In genomic region chr2:229882583-229882982, GRCh38 we compare ENCODE assay signal across 19 cellular contexts.
"Had no signal": no experiment of that assay in that cellular context is flagged by ENCODE, and none has a peak within 500 bp of the region (broad histone marks: within the 10 kb centered on the region; RNA-seq: fewer than 3 reads in every experiment).

No MANE protein-coding gene starts in this region.

- ATAC-seq: activated naive CD4-positive, alpha-beta T cell treated with anti-CD3 and anti-CD28 coated beads, Interleukin-2, amount 50 U/mL, for 72 hours; pancreas; sciatic nerve; stimulated activated naive CD8-positive, alpha-beta T cell treated with anti-CD3 and anti-CD28 coated beads, Interleukin-15, amount 100 ng/mL, for 72 hours had no signal

- H3K27me3 ChIP-seq: colonic mucosa, esophagus squamous epithelium, pancreas, spleen, testis, upper lobe of left lung had no signal

- H3K9me3 ChIP-seq: colonic mucosa, esophagus squamous epithelium, pancreas, spleen, testis, upper lobe of left lung had no signal

- H3K27ac ChIP-seq: colonic mucosa, esophagus squamous epithelium, pancreas, spleen, testis, upper lobe of left lung had no signal

- H3K4me1 ChIP-seq: colonic mucosa, testis had no signal

- DNase-seq: activated CD4-positive, alpha-beta T cell treated with anti-CD3 and anti-CD28 coated beads, Interleukin-2, amount 50 U/mL, for 48 hours; activated CD4-positive, CD25-positive, alpha-beta regulatory T cell treated with anti-CD3 and anti-CD28 coated beads, Interleukin-2, amount 50 U/mL, for 72 hours; activated gamma-delta T cell; activated T-cell treated with anti-CD3 and anti-CD28 coated beads, Interleukin-2, amount 50 U/mL, for 48 hours; amygdala; central memory CD4-positive, alpha-beta T cell; colonic mucosa; esophagus squamous epithelium; hippocampal formation; pancreas; spleen; stimulated activated naive CD8-positive, alpha-beta T cell treated with anti-CD3 and anti-CD28 coated beads, Interleukin-15, amount 100 ng/mL, for 72 hours; T-helper 9 cell; testis; upper lobe of left lung had no signal

- H3K4me3 Mint-ChIP-seq: brain; stimulated activated naive CD8-positive, alpha-beta T cell treated with anti-CD3 and anti-CD28 coated beads, Interleukin-15, amount 100 ng/mL, for 72 hours had no signal

- H3K9me3 Mint-ChIP-seq: activated naive CD4-positive, alpha-beta T cell treated with anti-CD3 and anti-CD28 coated beads, Interleukin-2, amount 50 U/mL, for 72 hours; brain; stimulated activated naive CD8-positive, alpha-beta T cell treated with anti-CD3 and anti-CD28 coated beads, Interleukin-15, amount 100 ng/mL, for 72 hours had no signal

- H3K27ac Mint-ChIP-seq: activated naive CD4-positive, alpha-beta T cell treated with anti-CD3 and anti-CD28 coated beads, Interleukin-2, amount 50 U/mL, for 72 hours had no signal

- FAIRE-seq: endothelial cell of umbilical vein had no signal

- H3K36me3 ChIP-seq: colonic mucosa had no signal

- H3K27me3 Mint-ChIP-seq: brain; stimulated activated naive CD8-positive, alpha-beta T cell treated with anti-CD3 and anti-CD28 coated beads, Interleukin-15, amount 100 ng/mL, for 72 hours had no signal

- H3K4me3 ChIP-seq: colonic mucosa, esophagus squamous epithelium, pancreas, spleen, testis, upper lobe of left lung had no signal
